ENCODE assay signal across 8 cellular contexts in genomic region chr3:108477511-108478147, GRCh38. TPM values are rescaled to one million over a fixed set of nuclear protein-coding genes. Genes with fewer than 3 reads are reported as not detected.
DNase-seq lines count a peak whose midpoint lies in the region; ATAC-seq, FAIRE-seq and TF ChIP-seq lines count a peak whose summit lies in the region.

No MANE protein-coding gene starts in this region.

- H3K4me3 ChIP-seq in WERI-Rb-1 (ENCODE audit: low read depth, low read length): no peak overlapping the region
- no peak overlapping the region for H3K4me3 ChIP-seq in bronchial epithelial cell (ENCODE audit: low read depth, low read length)

- peak; percentile 57 for TF ChIP-seq CTCF in GM12874 (IDR thresholded peaks at IDR 0.05; ENCODE audit: insufficient read depth, low read depth, low read length)
- peak; percentile 66 for TF ChIP-seq CTCF in WERI-Rb-1 (IDR thresholded peaks at IDR 0.05; ENCODE audit: low read depth, low read length)
- TF ChIP-seq CTCF in bronchial epithelial cell (IDR thresholded peaks at IDR 0.05; ENCODE audit: insufficient read depth, low read length, severe bottlenecking): peak; percentile 68

- H3K36me3 ChIP-seq in WERI-Rb-1 (no peaks in the 10 kb centered on the region), bronchial epithelial cell (ENCODE audit: control insufficient read depth, insufficient read depth, low read length) (no peaks in the 10 kb centered on the region)

- H3K9me3 ChIP-seq in WERI-Rb-1 (ENCODE audit: severe bottlenecking): no peaks in the 10 kb centered on the region

- H3K27ac ChIP-seq in WERI-Rb-1: no peak overlapping the region

- FAIRE-seq in bronchial epithelial cell (lab: Jason Lieb, UNC): no peak

- DNase-seq in NCI-H2196 treated with DMSO at 0.1 percent for 48 hours (lab: John Stamatoyannopoulos, UW; ENCODE audit: unreplicated experiment) (peak; percentile 86), WERI-Rb-1 (peak; percentile 70), bronchial epithelial cell (ENCODE audit: low read depth) (peak; percentile 63), left colon (peak; percentile 62 to 65)
- peak; percentile 27 to 51 (median 45) for DNase-seq in stimulated activated CD4-positive, alpha-beta T cell treated with anti-CD3 and anti-CD28 coated beads, TNF-alpha, amount 100 ng/mL, for 24 hours (ENCODE audit: low read depth in 3 of 3)

- intact Hi-C loops in left colon (cut with DNase I, micrococcal nuclease): no loop called here

- peak; percentile 63 for ATAC-seq in HG03039 (IDR thresholded peaks at IDR 0.05; ENCODE audit: unreplicated experiment)
- ATAC-seq in left colon: peak; percentile 97
- no peak for ATAC-seq in GM21360 (IDR thresholded peaks at IDR 0.05; ENCODE audit: unreplicated experiment)

- H3K27me3 ChIP-seq in WERI-Rb-1 (ENCODE audit: insufficient read depth, low read depth, severe bottlenecking): no peaks in the 10 kb centered on the region
- H3K27me3 ChIP-seq in bronchial epithelial cell (ENCODE audit: control insufficient read depth, insufficient read depth, low read length): no peaks in the 10 kb centered on the region

RNA-seq across cellular contexts. Expression of gene MYH15, which starts 32.8 kb away (rescaled TPM):
- under 0.01 TPM in 2 replicates for total RNA-seq in bronchial epithelial cell
- total RNA-seq in left colon: under 1 TPM; 0.31 to 0.34 TPM
